In genomic region chr2:169798718-169799495, GRCh38 we compare ENCODE assay signal across 8 cellular contexts. TPM values are rescaled to one million over a fixed set of nuclear protein-coding genes. Genes with fewer than 3 reads are reported as not detected.
DNase-seq lines count a peak whose midpoint lies in the region; ATAC-seq and TF ChIP-seq lines count a peak whose summit lies in the region.

Gene SSB, plus strand, starts transcription at chr2:169798871. Its CDS starts 2,090 bp downstream, at chr2:169800961.

- H3K27ac ChIP-seq in left ventricle myocardium inferior (replicated peaks) (peak within 1 kb of the TSS; percentile 91), prostate gland (peak within 1 kb of the TSS; percentile 85 to 89), urinary bladder (ENCODE audit: low read depth) (peak within 1 kb of the TSS; percentile 71)

- H3K36me3 ChIP-seq in left ventricle myocardium inferior: peaks cover 30% of the 10 kb centered on the region
- H3K36me3 ChIP-seq in prostate gland: no peaks in the 10 kb centered on the region
- peaks cover 3% of the 10 kb centered on the region for H3K36me3 ChIP-seq in urinary bladder (ENCODE audit: insufficient read depth)

- peaks cover 17% of the 10 kb centered on the region for H3K4me1 Mint-ChIP-seq in T-helper 17 cell

- no peaks in the 10 kb centered on the region for H3K36me3 Mint-ChIP-seq in T-helper 17 cell (ENCODE audit: low read depth)

- intact Hi-C loops in left ventricle myocardium inferior (cut with micrococcal nuclease): no loop called here
- intact Hi-C loops in prostate gland (cut with DNase I): no loop called here

- peak; percentile 96 for DNase-seq in GM13976 (ENCODE audit: low spot score)
- DNase-seq in NCI-H1694 (lab: John Stamatoyannopoulos, UW): peak; percentile 90
- peak; percentile 83 to 88 (median 87) for DNase-seq in T-helper 17 cell
- DNase-seq in amygdala (lab: John Stamatoyannopoulos, UW): peak; percentile 17 to 92 (median 83)
- DNase-seq in left ventricle myocardium inferior: peak; percentile 94
- DNase-seq in prostate gland (ENCODE audit: low spot score): peak; percentile 89

- ATAC-seq in HG02852 (IDR thresholded peaks at IDR 0.05; ENCODE audit: unreplicated experiment) (peak; percentile 98), T-helper 17 cell (peak; percentile 94)

- peak; percentile 62 for TF ChIP-seq POLR2A in prostate gland (IDR thresholded peaks at IDR 0.05)

- in situ Hi-C loops in GM13976 (cut with MboI; ENCODE audit: low sequenced_read_pairs, unreplicated experiment): no loop called here

- H3K27me3 Mint-ChIP-seq in T-helper 17 cell: peaks cover 7% of the 10 kb centered on the region

- no peak for TF ChIP-seq CTCF in GM13976 (IDR thresholded peaks at IDR 0.05; ENCODE audit: borderline replicate concordance, control extremely low read depth, extremely low read depth, insufficient read depth, missing control alignments)
- TF ChIP-seq CTCF in left ventricle myocardium inferior (IDR thresholded peaks at IDR 0.05; ENCODE audit: borderline replicate concordance): no peak
- no peak for TF ChIP-seq CTCF in prostate gland (IDR thresholded peaks at IDR 0.05)

- WGBS in prostate gland: under 1% methylated on average over 59 of the region's 63 CpGs
- WGBS in urinary bladder: under 1% methylated on average over 63 of the region's 63 CpGs

- H3K9me3 ChIP-seq in T-helper 17 cell (ENCODE audit: control insufficient read depth, low read length, poor library complexity, severe bottlenecking): no peaks in the 10 kb centered on the region
- H3K9me3 ChIP-seq in left ventricle myocardium inferior (replicated peaks): no peaks in the 10 kb centered on the region
- H3K9me3 ChIP-seq in prostate gland: no peaks in the 10 kb centered on the region

- H3K4me3 ChIP-seq in left ventricle myocardium inferior (peak within 1 kb of the TSS; percentile 94), prostate gland (peak within 1 kb of the TSS; percentile 76 to 91), urinary bladder (ENCODE audit: low read depth, low read length) (peak within 1 kb of the TSS; percentile 96)

- H3K4me1 ChIP-seq in left ventricle myocardium inferior (peaks cover 44% of the 10 kb centered on the region), prostate gland (replicated peaks) (no peaks in the 10 kb centered on the region), urinary bladder (ENCODE audit: insufficient read depth) (no peaks in the 10 kb centered on the region)

- H3K4me3 Mint-ChIP-seq in T-helper 17 cell: peak within 1 kb of the TSS; percentile 93

- peak within 1 kb of the TSS; percentile 95 for H3K27ac Mint-ChIP-seq in T-helper 17 cell

- H3K27me3 ChIP-seq in left ventricle myocardium inferior (ENCODE audit: low read depth): no peaks in the 10 kb centered on the region
- no peaks in the 10 kb centered on the region for H3K27me3 ChIP-seq in prostate gland (replicated peaks; ENCODE audit: insufficient read depth)

RNA-seq across cellular contexts. Expression of gene SSB, which starts in this region (rescaled TPM):
- total RNA-seq in T-helper 17 cell: 100 to 1,000 TPM; 111 to 141 TPM
- 54.8 TPM for total RNA-seq in left ventricle myocardium inferior
- 10 to 100 TPM; 48.0 to 48.9 TPM for total RNA-seq in prostate gland
- total RNA-seq in urinary bladder: 100 TPM
- 91.4 TPM for polyA plus RNA-seq in urinary bladder

Comparison
In these comparisons a context has a peak if more than half of its experiments do, and no peak if none do; other contexts are left out.
1. Peak in every context shown above with its lines: DNase-seq, ATAC-seq, H3K4me3 ChIP-seq and H3K27ac ChIP-seq.